Comparison of ENCODE assay signal across 14 cellular contexts in the genomic region with DNA sequence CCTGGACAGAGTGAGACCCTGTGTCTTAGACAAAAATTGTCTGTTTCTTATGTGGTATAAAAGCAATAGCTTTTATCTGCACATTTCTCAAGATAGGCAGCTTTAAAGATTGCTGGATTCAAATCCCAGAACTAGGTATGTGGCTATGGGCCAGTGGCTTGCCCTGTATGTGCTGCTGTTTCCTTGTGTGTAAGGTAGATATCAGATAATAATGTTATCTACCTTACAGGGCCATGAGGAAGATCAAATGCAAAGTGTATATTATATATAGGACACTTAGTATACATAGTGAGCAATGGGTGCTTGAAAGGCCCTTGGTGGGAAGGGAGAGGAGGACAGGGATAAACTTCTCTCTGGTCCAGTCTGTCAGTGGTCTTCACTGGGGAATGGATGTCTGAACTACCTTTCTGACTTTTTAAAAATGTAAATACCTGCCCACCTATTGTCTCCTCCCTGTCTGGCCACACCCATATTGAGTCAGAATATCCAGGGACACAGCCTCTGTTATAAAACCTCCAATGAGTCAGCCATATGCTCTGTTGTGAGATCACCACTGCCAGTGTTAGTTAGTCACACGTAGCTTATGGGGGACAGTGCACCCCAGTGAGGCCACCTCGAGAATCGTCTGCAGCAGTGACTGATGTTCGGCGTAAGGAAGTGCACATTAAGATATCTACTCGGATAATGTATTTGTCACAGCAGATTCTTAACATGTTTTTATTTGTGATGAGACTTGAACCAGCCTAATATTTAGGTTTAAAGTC.
DNase-seq lines count a peak whose midpoint lies in the region; ATAC-seq and TF ChIP-seq lines count a peak whose summit lies in the region.
"Had no signal": no experiment of that assay in that cellular context is flagged by ENCODE, and none has a peak within 500 bp of the region (broad histone marks: within the 10 kb centered on the region; RNA-seq: fewer than 3 reads in every experiment).

No MANE protein-coding gene starts in this region.

- H3K79me1 ChIP-seq in neuronal stem cell (ENCODE audit: low read depth, low read length), result no peaks in the 10 kb centered on the region

- H3K4me1 ChIP-seq in SK-N-SH (ENCODE audit: control insufficient read depth in 1 of 2, insufficient read depth in 2 of 2, low read depth in 1 of 2, low read length in 1 of 2) (peaks cover 0 to 15% of the 10 kb centered on the region in 2 experiments; a peak in 2 of 4 replicates), neuronal stem cell (ENCODE audit: control insufficient read depth in 2 of 2, insufficient read depth in 1 of 2, low read depth in 1 of 2, low read length in 2 of 2) (no peaks in the 10 kb centered on the region)

- CTCF ChIA-PET in activated naive CD4-positive, alpha-beta T cell treated with anti-CD3 and anti-CD28 coated beads, Interleukin-2, amount 10 ng/mL, durations not matched to agents 7 days and 5 days (lab: Charles Lee), result no interaction called here
- CTCF ChIA-PET in SK-N-SH (lab: Yijun Ruan, JAX), result interaction anchor here (1.0 kb wide), 1 partner anchor 383 kb away, joined by 4 read pairs; a partner anchor contains a TSS

- H3K4me2 ChIP-seq in SK-N-SH (no peak overlapping the region), neuronal stem cell (ENCODE audit: insufficient read depth, low read length, poor library complexity, severe bottlenecking) (no peak overlapping the region)

- H2BK5ac ChIP-seq in neuronal stem cell (ENCODE audit: low read length), result no peak overlapping the region

- H3K9ac ChIP-seq in SK-N-SH (no peak overlapping the region), neuronal stem cell (ENCODE audit: low read depth, low read length, poor library complexity) (no peak overlapping the region)

- no peak for DNase-seq in activated naive CD4-positive, alpha-beta T cell treated with anti-CD3 and anti-CD28 coated beads, Interleukin-2, amount 50 U/mL, for 72 hours (ENCODE audit: low spot score in 2 of 2)
- no peak for DNase-seq in activated naive CD4-positive, alpha-beta T cell treated with anti-CD3 and anti-CD28 coated beads, Interleukin-2, amount 10 ng/mL, durations not matched to agents 7 days and 5 days
- DNase-seq in SK-N-SH (no peak), fibroblast of mammary gland (ENCODE audit: low read depth) (peak; percentile 83), GM19240 (ENCODE audit: insufficient read length, low spot score) (no peak), NCI-H2227 treated with DMSO at 0.1 percent for 48 hours (lab: John Stamatoyannopoulos, UW) (no peak), neuronal stem cell (ENCODE audit: low spot score) (no peak)
- no peak for DNase-seq in stimulated activated naive CD8-positive, alpha-beta T cell treated with anti-CD3 and anti-CD28 coated beads, Interleukin-15, Interleukin-2, amounts not matched to agents 100 U/mL and 50 U/mL, for 24 hours
- DNase-seq: activated gamma-delta T cell, C1 segment of cervical spinal cord, NCI-H2171 treated with DMSO at 0.1 percent for 48 hours had no signal

- TF ChIP-seq CTCF in SK-N-SH (IDR thresholded peaks at IDR 0.05), result no peak
- TF ChIP-seq CTCF in fibroblast of mammary gland (conservative IDR thresholded peaks at IDR 0.05; ENCODE audit: control insufficient read depth, insufficient read depth, low read depth, low read length), result no peak

- POLR2A ChIA-PET in SK-N-SH (lab: Yijun Ruan, JAX), result no interaction called here

- H2AK5ac ChIP-seq in neuronal stem cell (ENCODE audit: low read depth, low read length), result no peak overlapping the region

- H3K4me3 Mint-ChIP-seq in activated naive CD4-positive, alpha-beta T cell treated with anti-CD3 and anti-CD28 coated beads, Interleukin-2, amount 10 ng/mL, durations not matched to agents 7 days and 5 days, result no peak overlapping the region
- H3K4me3 Mint-ChIP-seq: mesothelial cell of epicardium had no signal

- H3K18ac ChIP-seq in neuronal stem cell (ENCODE audit: low read length), result no peak overlapping the region

- H3K79me2 ChIP-seq in SK-N-SH (ENCODE audit: insufficient read depth), result no peaks in the 10 kb centered on the region

- H2BK12ac ChIP-seq in neuronal stem cell (ENCODE audit: low read length), result no peak overlapping the region

- H2AFZ ChIP-seq in SK-N-SH (ENCODE audit: low read depth), result 0 out of 2 replicates have a peak overlapping the region, but pooled peaks have one; percentile 18
- H2AFZ ChIP-seq in neuronal stem cell (ENCODE audit: low read length), result no peak overlapping the region

- TF ChIP-seq EP300 in SK-N-SH (IDR thresholded peaks at IDR 0.05; ENCODE audit: borderline replicate concordance in 1 of 2, low read depth in 1 of 2, low read length in 1 of 2), result no peak

- H3K4me3 ChIP-seq in SK-N-SH (ENCODE audit: low read depth in 2 of 2, low read length in 1 of 2), result no peak overlapping the region
- H3K4me3 ChIP-seq in fibroblast of mammary gland (ENCODE audit: control insufficient read depth, low read depth, low read length), result no peak overlapping the region
- H3K4me3 ChIP-seq in neuronal stem cell (ENCODE audit: low read length in 2 of 2), result no peak overlapping the region
- H3K4me3 ChIP-seq: esophagus muscularis mucosa had no signal

- ATAC-seq in activated naive CD4-positive, alpha-beta T cell treated with anti-CD3 and anti-CD28 coated beads, Interleukin-2, amount 50 U/mL, for 72 hours, result peak; percentile 67 to 79
- ATAC-seq in stimulated activated naive CD8-positive, alpha-beta T cell treated with anti-CD3 and anti-CD28 coated beads, Interleukin-15, Interleukin-2, amounts not matched to agents 100 U/mL and 50 U/mL, for 24 hours, result peak; percentile 63

- H3K9me2 ChIP-seq in SK-N-SH, result no peaks in the 10 kb centered on the region

- H3K4me1 Mint-ChIP-seq in activated naive CD4-positive, alpha-beta T cell treated with anti-CD3 and anti-CD28 coated beads, Interleukin-2, amount 10 ng/mL, durations not matched to agents 7 days and 5 days, result peaks cover 3% of the 10 kb centered on the region

- H4K8ac ChIP-seq in neuronal stem cell (ENCODE audit: low read depth, low read length), result no peak overlapping the region

- WGBS in SK-N-SH (ENCODE audit: low lambda C conversion rate), result 49% methylated on average over 6 of the region's 6 CpGs
- no CpG with 5 or more reads among the region's 6 CpGs for WGBS in neuronal stem cell (ENCODE audit: extremely low coverage in 2 of 2, insufficient read length in 2 of 2, insufficient replicate concordance in 1 of 2), 2 donors

- H3K36me3 ChIP-seq in SK-N-SH (replicated peaks in 1 of 2; ENCODE audit: control insufficient read depth in 1 of 2, insufficient read depth in 2 of 2, low read length in 1 of 2) (no peaks in the 10 kb centered on the region), neuronal stem cell (replicated peaks in 1 of 2; ENCODE audit: control insufficient read depth in 2 of 2, insufficient read depth in 2 of 2, low read length in 2 of 2) (no peaks in the 10 kb centered on the region)

- no peak overlapping the region for H3K4ac ChIP-seq in neuronal stem cell (ENCODE audit: low read length)

- no peak overlapping the region for H2BK120ac ChIP-seq in neuronal stem cell (ENCODE audit: low read depth, low read length)

- H3F3A ChIP-seq in SK-N-SH (replicated peaks; ENCODE audit: insufficient read depth), result no peaks in the 10 kb centered on the region

- H3K9me3 Mint-ChIP-seq in activated naive CD4-positive, alpha-beta T cell treated with anti-CD3 and anti-CD28 coated beads, Interleukin-2, amount 50 U/mL, for 72 hours, result peaks cover 0 to 4% of the 10 kb centered on the region in 2 donors
- no peaks in the 10 kb centered on the region for H3K9me3 Mint-ChIP-seq in activated naive CD4-positive, alpha-beta T cell treated with anti-CD3 and anti-CD28 coated beads, Interleukin-2, amount 10 ng/mL, durations not matched to agents 7 days and 5 days
- H3K9me3 Mint-ChIP-seq: mesothelial cell of epicardium had no signal

- H3K14ac ChIP-seq in neuronal stem cell (ENCODE audit: low read length), result no peak overlapping the region

- H3K27ac Mint-ChIP-seq in activated naive CD4-positive, alpha-beta T cell treated with anti-CD3 and anti-CD28 coated beads, Interleukin-2, amount 50 U/mL, for 72 hours, result no peak overlapping the region
- H3K27ac Mint-ChIP-seq in activated naive CD4-positive, alpha-beta T cell treated with anti-CD3 and anti-CD28 coated beads, Interleukin-2, amount 10 ng/mL, durations not matched to agents 7 days and 5 days, result no peak overlapping the region
- H3K27ac Mint-ChIP-seq: mesothelial cell of epicardium had no signal

- no peaks in the 10 kb centered on the region for H4K20me1 ChIP-seq in SK-N-SH (ENCODE audit: insufficient read depth)

- H3K27ac ChIP-seq in SK-N-SH (ENCODE audit: low read depth in 2 of 2, low read length in 1 of 2) (no peak overlapping the region), neuronal stem cell (replicated peaks; ENCODE audit: low read length) (no peak overlapping the region)
- H3K27ac ChIP-seq: esophagus muscularis mucosa, HL-60 had no signal

- no peak overlapping the region for H4K91ac ChIP-seq in neuronal stem cell (ENCODE audit: low read depth, low read length, poor library complexity)

- no peaks in the 10 kb centered on the region for H3K36me3 Mint-ChIP-seq in activated naive CD4-positive, alpha-beta T cell treated with anti-CD3 and anti-CD28 coated beads, Interleukin-2, amount 50 U/mL, for 72 hours
- H3K36me3 Mint-ChIP-seq in activated naive CD4-positive, alpha-beta T cell treated with anti-CD3 and anti-CD28 coated beads, Interleukin-2, amount 10 ng/mL, durations not matched to agents 7 days and 5 days, result no peaks in the 10 kb centered on the region

- TF ChIP-seq RAD21 in SK-N-SH (IDR thresholded peaks at IDR 0.05; ENCODE audit: low read length), result no peak

- H3K23ac ChIP-seq in neuronal stem cell (ENCODE audit: low read depth, low read length, poor library complexity), result no peak overlapping the region

- H2BK15ac ChIP-seq in neuronal stem cell (ENCODE audit: low read length), result no peak overlapping the region

- H3K27me3 ChIP-seq in SK-N-SH (ENCODE audit: insufficient read depth) (no peaks in the 10 kb centered on the region), neuronal stem cell (ENCODE audit: control insufficient read depth in 3 of 3, insufficient read depth in 3 of 3, low read depth in 1 of 3, low read length in 3 of 3) (no peaks in the 10 kb centered on the region)
- H3K27me3 ChIP-seq: esophagus muscularis mucosa had no signal

- no peaks in the 10 kb centered on the region for H3K27me3 Mint-ChIP-seq in activated naive CD4-positive, alpha-beta T cell treated with anti-CD3 and anti-CD28 coated beads, Interleukin-2, amount 10 ng/mL, durations not matched to agents 7 days and 5 days

- H3K9me3 ChIP-seq in SK-N-SH (no peaks in the 10 kb centered on the region), neuronal stem cell (replicated peaks in 1 of 2; ENCODE audit: control insufficient read depth in 2 of 2, insufficient read depth in 1 of 2, low read depth in 1 of 2, low read length in 2 of 2) (no peaks in the 10 kb centered on the region)
- H3K9me3 ChIP-seq: esophagus muscularis mucosa had no signal

TF ChIP-seq in SK-N-SH, 30 proteins besides CTCF, POLR2A, EP300 and RAD21:
- TF ChIP-seq CHD2 (IDR thresholded peaks at IDR 0.05; ENCODE audit: low read length, partially characterized antibody) (no peak), JUND (IDR thresholded peaks at IDR 0.05) (peak; percentile 14; the same call in 1 of the 2 replicates)
